Comparison of ENCODE assay signal across 1 cellular context in the genomic region with DNA sequence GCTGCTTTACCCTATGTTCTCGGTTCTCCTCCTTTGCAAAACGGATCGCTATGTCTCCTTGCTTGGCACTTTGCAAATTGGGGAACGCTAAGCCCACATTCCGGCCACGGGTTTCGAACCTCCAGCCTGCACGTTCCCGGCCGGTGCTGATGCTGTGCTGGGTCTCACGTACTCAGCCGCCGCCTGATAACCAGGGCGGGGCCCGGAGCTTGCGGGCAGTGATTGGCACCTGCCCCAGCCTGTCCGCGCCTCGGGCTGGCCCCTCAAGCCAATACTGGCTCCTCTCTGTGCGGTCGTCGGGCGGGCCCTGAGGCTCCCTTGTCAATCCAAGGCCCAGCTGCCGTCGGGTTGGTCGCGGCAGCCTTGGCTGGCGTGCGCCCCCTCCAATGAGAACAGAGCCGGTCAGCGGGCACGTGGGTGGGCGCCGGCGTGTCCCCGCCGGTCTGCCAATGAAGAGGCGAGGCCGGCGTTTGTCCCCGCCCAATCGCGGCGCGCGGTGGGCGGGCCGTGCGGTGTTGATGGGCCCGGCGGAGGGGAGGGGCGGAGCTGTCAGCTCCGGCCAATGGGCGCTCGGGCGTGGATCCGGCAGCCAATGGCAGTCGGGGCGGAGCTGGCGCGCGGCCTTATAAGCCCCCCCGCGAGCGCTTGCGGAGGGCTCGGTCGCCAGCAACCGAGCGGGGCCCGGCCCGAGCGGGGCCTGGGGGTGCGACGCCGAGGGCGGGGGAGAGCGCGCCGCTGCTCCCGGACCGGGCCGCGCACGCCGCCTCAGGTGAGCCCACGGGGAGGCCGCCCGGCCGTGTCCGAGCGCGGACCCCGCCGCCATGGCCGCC.
TF ChIP-seq lines count a peak whose summit lies in the region.

Gene KDM4B (plus strand): TSS at position 652 of the 830 bp plus-strand sequence. CDS start 63,778 bp downstream, outside the sequence.

TF ChIP-seq in HepG2, 621 proteins besides CTCF, POLR2A, EP300 and RAD21 (continued from another document and continues in another):
- TF ChIP-seq NR2F1 (CRISPR knock-in tag; IDR thresholded peaks at IDR 0.05) (no peak), ZFAT (CRISPR knock-in tag; conservative IDR thresholded peaks at IDR 0.05) (no peak), RXRB (CRISPR knock-in tag; IDR thresholded peaks at IDR 0.05; ENCODE audit: borderline replicate concordance) (no peak; the same call in 1 of the 2 replicates), KDM4B (CRISPR knock-in tag; IDR thresholded peaks at IDR 0.05) (no peak), PHF8 (CRISPR knock-in tag; IDR thresholded peaks at IDR 0.05) (peak; percentile 40), ZNF142 (CRISPR knock-in tag; IDR thresholded peaks at IDR 0.05) (no peak), ATF1 (CRISPR knock-in tag; IDR thresholded peaks at IDR 0.05) (peak; percentile 89), ZNF747 (CRISPR knock-in tag; IDR thresholded peaks at IDR 0.05; ENCODE audit: borderline replicate concordance) (no peak), ZNF883 (CRISPR knock-in tag; IDR thresholded peaks at IDR 0.05; ENCODE audit: not compliant biosample characterization) (peak; percentile 75), ZNF484 (CRISPR knock-in tag; IDR thresholded peaks at IDR 0.05; ENCODE audit: borderline replicate concordance, low read depth) (no peak), ZNF614 (CRISPR knock-in tag; IDR thresholded peaks at IDR 0.05; ENCODE audit: borderline replicate concordance) (peak; percentile 18; the same call in 1 of the 2 replicates), MTA3 (CRISPR knock-in tag; IDR thresholded peaks at IDR 0.05) (no peak), ZNF460 (CRISPR knock-in tag; IDR thresholded peaks at IDR 0.05; ENCODE audit: borderline replicate concordance) (no peak), XRCC5 (optimal IDR thresholded peaks at IDR 0.05; ENCODE audit: low read length) (no peak), HBP1 (CRISPR knock-in tag; IDR thresholded peaks at IDR 0.05; ENCODE audit: low read depth) (no peak; the same call in 1 of the 2 replicates), ZNF263 (CRISPR knock-in tag; IDR thresholded peaks at IDR 0.05) (no peak), ZNF430 (CRISPR knock-in tag; IDR thresholded peaks at IDR 0.05) (no peak), SNAPC2 (CRISPR knock-in tag; IDR thresholded peaks at IDR 0.05) (no peak), ZNF772 (CRISPR knock-in tag; IDR thresholded peaks at IDR 0.05) (no peak), CEBPG (CRISPR knock-in tag; IDR thresholded peaks at IDR 0.05) (no peak)
- TF ChIP-seq, protein P1, sequence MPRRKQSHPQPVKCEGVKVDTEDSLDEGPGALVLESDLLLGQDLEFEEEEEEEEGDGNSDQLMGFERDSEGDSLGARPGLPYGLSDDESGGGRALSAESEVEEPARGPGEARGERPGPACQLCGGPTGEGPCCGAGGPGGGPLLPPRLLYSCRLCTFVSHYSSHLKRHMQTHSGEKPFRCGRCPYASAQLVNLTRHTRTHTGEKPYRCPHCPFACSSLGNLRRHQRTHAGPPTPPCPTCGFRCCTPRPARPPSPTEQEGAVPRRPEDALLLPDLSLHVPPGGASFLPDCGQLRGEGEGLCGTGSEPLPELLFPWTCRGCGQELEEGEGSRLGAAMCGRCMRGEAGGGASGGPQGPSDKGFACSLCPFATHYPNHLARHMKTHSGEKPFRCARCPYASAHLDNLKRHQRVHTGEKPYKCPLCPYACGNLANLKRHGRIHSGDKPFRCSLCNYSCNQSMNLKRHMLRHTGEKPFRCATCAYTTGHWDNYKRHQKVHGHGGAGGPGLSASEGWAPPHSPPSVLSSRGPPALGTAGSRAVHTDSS (CRISPR knock-in tag; conservative IDR thresholded peaks at IDR 0.05) = no peak
- TF ChIP-seq, protein P2, sequence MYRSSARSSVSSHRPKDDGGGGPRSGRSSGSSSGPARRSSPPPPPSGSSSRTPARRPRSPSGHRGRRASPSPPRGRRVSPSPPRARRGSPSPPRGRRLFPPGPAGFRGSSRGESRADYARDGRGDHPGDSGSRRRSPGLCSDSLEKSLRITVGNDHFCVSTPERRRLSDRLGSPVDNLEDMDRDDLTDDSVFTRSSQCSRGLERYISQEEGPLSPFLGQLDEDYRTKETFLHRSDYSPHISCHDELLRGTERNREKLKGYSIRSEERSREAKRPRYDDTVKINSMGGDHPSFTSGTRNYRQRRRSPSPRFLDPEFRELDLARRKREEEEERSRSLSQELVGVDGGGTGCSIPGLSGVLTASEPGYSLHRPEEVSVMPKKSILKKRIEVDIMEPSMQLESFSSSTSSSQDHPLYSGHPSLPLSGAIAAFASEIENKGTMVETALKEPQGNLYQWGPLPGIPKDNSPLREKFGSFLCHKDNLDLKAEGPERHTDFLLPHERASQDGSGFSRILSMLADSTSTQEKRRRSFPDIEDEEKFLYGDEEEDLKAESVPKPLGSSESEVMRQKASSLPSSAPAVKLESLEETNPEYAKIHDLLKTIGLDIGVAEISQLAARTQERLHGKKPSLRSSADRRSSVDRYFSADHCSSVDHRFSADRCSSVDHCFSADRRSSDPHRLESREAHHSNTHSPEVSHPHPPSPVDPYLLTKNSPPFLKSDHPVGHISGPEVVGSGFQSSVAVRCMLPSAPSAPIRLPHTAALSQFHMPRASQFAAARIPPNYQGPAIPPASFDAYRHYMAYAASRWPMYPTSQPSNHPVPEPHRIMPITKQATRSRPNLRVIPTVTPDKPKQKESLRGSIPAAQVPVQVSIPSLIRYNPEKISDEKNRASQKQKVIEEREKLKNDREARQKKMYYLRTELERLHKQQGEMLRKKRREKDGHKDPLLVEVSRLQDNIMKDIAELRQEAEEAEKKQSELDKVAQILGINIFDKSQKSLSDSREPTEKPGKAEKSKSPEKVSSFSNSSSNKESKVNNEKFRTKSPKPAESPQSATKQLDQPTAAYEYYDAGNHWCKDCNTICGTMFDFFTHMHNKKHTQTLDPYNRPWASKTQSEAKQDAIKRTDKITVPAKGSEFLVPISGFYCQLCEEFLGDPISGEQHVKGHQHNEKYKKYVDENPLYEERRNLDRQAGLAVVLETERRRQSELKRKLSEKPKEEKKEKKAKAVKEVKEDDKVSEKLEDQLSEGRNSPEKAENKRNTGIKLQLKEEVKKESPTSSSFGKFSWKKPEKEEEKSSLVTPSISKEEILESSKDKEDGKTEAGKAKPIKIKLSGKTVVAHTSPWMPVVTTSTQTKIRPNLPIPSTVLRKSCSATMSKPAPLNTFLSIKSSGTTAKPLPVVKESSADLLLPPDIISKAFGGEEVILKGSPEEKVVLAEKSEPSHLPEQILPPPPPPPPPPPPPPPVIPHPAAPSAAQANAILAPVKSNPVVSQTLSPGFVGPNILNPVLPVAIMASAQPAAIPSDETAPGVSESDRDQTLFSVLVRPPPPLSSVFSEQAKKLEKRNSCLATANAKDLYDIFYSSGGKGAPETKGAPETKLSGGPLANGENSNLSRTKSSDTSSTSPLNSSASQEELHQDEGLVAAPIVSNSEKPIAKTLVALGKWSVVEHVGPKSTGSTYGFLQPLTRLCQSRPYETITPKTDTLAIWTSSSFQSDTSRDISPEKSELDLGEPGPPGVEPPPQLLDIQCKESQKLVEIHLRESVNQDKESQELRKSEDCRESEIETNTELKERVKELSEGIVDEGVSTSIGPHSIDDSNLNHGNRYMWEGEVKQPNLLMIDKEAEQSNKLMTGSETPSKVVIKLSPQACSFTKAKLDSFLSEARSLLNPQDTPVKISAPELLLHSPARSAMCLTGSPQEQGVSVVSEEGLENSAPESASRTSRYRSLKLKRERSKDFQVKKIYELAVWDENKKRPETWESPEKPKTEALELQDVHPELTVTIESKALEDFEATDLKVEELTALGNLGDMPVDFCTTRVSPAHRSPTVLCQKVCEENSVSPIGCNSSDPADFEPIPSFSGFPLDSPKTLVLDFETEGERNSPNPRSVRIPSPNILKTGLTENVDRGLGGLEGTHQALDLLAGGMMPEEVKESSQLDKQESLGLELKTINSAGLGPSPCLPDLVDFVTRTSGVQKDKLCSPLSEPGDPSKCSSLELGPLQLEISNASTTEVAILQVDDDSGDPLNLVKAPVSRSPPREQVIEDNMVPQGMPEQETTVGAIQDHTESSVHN (CRISPR knock-in tag; IDR thresholded peaks at IDR 0.05) = no peak
- TF ChIP-seq, protein P3, sequence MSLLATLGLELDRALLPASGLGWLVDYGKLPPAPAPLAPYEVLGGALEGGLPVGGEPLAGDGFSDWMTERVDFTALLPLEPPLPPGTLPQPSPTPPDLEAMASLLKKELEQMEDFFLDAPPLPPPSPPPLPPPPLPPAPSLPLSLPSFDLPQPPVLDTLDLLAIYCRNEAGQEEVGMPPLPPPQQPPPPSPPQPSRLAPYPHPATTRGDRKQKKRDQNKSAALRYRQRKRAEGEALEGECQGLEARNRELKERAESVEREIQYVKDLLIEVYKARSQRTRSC (CRISPR knock-in tag; IDR thresholded peaks at IDR 0.05; ENCODE audit: low read depth) = no peak
- TF ChIP-seq, protein P4, sequence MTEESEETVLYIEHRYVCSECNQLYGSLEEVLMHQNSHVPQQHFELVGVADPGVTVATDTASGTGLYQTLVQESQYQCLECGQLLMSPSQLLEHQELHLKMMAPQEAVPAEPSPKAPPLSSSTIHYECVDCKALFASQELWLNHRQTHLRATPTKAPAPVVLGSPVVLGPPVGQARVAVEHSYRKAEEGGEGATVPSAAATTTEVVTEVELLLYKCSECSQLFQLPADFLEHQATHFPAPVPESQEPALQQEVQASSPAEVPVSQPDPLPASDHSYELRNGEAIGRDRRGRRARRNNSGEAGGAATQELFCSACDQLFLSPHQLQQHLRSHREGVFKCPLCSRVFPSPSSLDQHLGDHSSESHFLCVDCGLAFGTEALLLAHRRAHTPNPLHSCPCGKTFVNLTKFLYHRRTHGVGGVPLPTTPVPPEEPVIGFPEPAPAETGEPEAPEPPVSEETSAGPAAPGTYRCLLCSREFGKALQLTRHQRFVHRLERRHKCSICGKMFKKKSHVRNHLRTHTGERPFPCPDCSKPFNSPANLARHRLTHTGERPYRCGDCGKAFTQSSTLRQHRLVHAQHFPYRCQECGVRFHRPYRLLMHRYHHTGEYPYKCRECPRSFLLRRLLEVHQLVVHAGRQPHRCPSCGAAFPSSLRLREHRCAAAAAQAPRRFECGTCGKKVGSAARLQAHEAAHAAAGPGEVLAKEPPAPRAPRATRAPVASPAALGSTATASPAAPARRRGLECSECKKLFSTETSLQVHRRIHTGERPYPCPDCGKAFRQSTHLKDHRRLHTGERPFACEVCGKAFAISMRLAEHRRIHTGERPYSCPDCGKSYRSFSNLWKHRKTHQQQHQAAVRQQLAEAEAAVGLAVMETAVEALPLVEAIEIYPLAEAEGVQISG (CRISPR knock-in tag; IDR thresholded peaks at IDR 0.05) = no peak; the same call in 1 of the 2 replicates
